In the genomic region with DNA sequence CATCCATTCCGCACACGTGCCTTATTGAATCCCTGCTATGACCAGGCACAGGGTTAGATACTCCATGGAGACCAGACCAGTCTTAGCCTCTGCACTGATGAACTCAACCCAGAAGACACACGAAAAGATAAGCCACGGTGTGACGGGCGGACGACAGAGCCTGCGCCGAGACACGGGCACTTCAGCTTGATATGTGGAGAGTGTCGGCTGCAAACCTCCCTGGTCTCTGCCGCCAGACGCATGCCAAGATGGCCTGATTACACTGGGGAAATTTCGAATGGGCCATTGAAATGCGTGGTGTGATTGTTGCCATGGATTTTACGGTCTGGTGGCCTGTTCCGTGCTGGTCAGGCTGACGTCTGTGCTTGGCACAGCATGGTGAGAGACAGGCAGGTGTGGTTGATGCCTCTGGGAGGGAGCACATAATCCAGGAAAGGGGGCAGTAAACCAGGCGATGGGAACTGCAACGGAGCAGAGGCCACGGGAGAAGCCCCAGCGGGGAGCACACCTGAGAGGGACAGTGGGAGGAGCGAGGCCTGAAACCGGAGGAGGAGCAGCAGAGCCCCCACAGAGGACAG, we compare ENCODE assay signal across 16 cellular contexts.
DNase-seq lines count a peak whose midpoint lies in the region; ATAC-seq and TF ChIP-seq lines count a peak whose summit lies in the region.
"Had no signal": no experiment of that assay in that cellular context is flagged by ENCODE, and none has a peak within 500 bp of the region (broad histone marks: within the 10 kb centered on the region; RNA-seq: fewer than 3 reads in every experiment).

No MANE protein-coding gene starts in this region.

- peaks cover 7% of the 10 kb centered on the region for H3K9me3 Mint-ChIP-seq in glutamatergic neuron (ENCODE audit: unreplicated experiment)
- H3K9me3 Mint-ChIP-seq: activated naive CD4-positive, alpha-beta T cell treated with anti-CD3 and anti-CD28 coated beads, Interleukin-2, amount 10 ng/mL, durations not matched to agents 7 days and 5 days had no signal

- H3K9me3 ChIP-seq in BE2C (no peaks in the 10 kb centered on the region), SK-N-MC (ENCODE audit: low read depth, low read length) (no peaks in the 10 kb centered on the region)
- H3K9me3 ChIP-seq: left lung, neutrophil had no signal

- ATAC-seq in GM21576 (IDR thresholded peaks at IDR 0.05; ENCODE audit: unreplicated experiment) (no peak), GM21367 (IDR thresholded peaks at IDR 0.05; ENCODE audit: unreplicated experiment) (no peak)

- H3K36me3 ChIP-seq in BE2C (no peaks in the 10 kb centered on the region), SK-N-MC (ENCODE audit: insufficient read depth, low read length) (no peaks in the 10 kb centered on the region)
- H3K36me3 ChIP-seq: left lung, neutrophil had no signal

- H3K4me1 Mint-ChIP-seq in glutamatergic neuron (ENCODE audit: low read depth, unreplicated experiment): peaks cover 12% of the 10 kb centered on the region
- H3K4me1 Mint-ChIP-seq: activated CD8-positive, alpha-beta memory T cell treated with anti-CD3 and anti-CD28 coated beads, Interleukin-2, amount 10 ng/mL, durations not matched to agents 7 days and 5 days; activated naive CD4-positive, alpha-beta T cell treated with anti-CD3 and anti-CD28 coated beads, Interleukin-2, amount 10 ng/mL, durations not matched to agents 7 days and 5 days had no signal

- intact Hi-C loops in dorsolateral prefrontal cortex (cut with DNase I): loop anchor here (1.0 to 10.0 kb wide), 5 partner anchors 81 to 503 kb away; no protein-coding TSS in a partner anchor

- peak overlapping the region; percentile 31; the same call in 1 of the 2 replicates for H3K27ac ChIP-seq in SK-N-MC
- peak overlapping the region in 16 of 59 donors; percentile 2 to 81 (median 22) for H3K27ac ChIP-seq in dorsolateral prefrontal cortex
- H3K27ac ChIP-seq: neutrophil had no signal

- no peaks in the 10 kb centered on the region for H3K36me3 Mint-ChIP-seq in glutamatergic neuron (ENCODE audit: unreplicated experiment)
- H3K36me3 Mint-ChIP-seq: activated CD8-positive, alpha-beta memory T cell treated with anti-CD3 and anti-CD28 coated beads, Interleukin-2, amount 10 ng/mL, durations not matched to agents 7 days and 5 days; activated naive CD4-positive, alpha-beta T cell treated with anti-CD3 and anti-CD28 coated beads, Interleukin-2, amount 10 ng/mL, durations not matched to agents 7 days and 5 days had no signal

- DNase-seq in BE2C (peak; percentile 23), SK-N-MC (ENCODE audit: low read depth, low spot score) (no peak), glutamatergic neuron (no peak), renal cortical epithelial cell (ENCODE audit: low read depth) (peak; percentile 51), dorsolateral prefrontal cortex (no peak), HK-2 (ENCODE audit: unreplicated experiment) (no peak)
- DNase-seq: activated CD8-positive, alpha-beta memory T cell treated with anti-CD3 and anti-CD28 coated beads, Interleukin-2, amount 10 ng/mL, durations not matched to agents 7 days and 5 days; DMS 273 treated with DMSO at 0.1 percent for 48 hours; Karpas-422; NCI-H187 treated with DMSO at 0.1 percent for 48 hours; stimulated activated CD4-positive, alpha-beta T cell treated with anti-CD3 and anti-CD28 coated beads, Interleukin-12 subunit alpha, Interleukin-12 subunit beta, amount 100 ng/mL, for 4 hours had no signal

- peak overlapping the region; percentile 5 for H3K4me3 Mint-ChIP-seq in glutamatergic neuron (ENCODE audit: unreplicated experiment)
- H3K4me3 Mint-ChIP-seq: activated CD8-positive, alpha-beta memory T cell treated with anti-CD3 and anti-CD28 coated beads, Interleukin-2, amount 10 ng/mL, durations not matched to agents 7 days and 5 days; activated naive CD4-positive, alpha-beta T cell treated with anti-CD3 and anti-CD28 coated beads, Interleukin-2, amount 10 ng/mL, durations not matched to agents 7 days and 5 days had no signal

- no peaks in the 10 kb centered on the region for H3K27me3 ChIP-seq in BE2C
- peaks cover 0 to 9% (median 0%) of the 10 kb centered on the region in 45 donors for H3K27me3 ChIP-seq in dorsolateral prefrontal cortex

- no peaks in the 10 kb centered on the region for H3K4me1 ChIP-seq in BE2C

- TF ChIP-seq CTCF in BE2C (IDR thresholded peaks at IDR 0.05; ENCODE audit: low read depth, low read length) (no peak), glutamatergic neuron (IDR thresholded peaks at IDR 0.05; ENCODE audit: partially characterized antibody, unreplicated experiment) (no peak), dorsolateral prefrontal cortex (IDR thresholded peaks at IDR 0.05 in 54 of 56, conservative IDR thresholded peaks at IDR 0.05 in 2 of 56; ENCODE audit: low read depth in 1 of 56, partially characterized antibody in 56 of 56) (no peak)

- no peak overlapping the region for H3K27ac Mint-ChIP-seq in glutamatergic neuron (ENCODE audit: unreplicated experiment)
- H3K27ac Mint-ChIP-seq: activated CD8-positive, alpha-beta memory T cell treated with anti-CD3 and anti-CD28 coated beads, Interleukin-2, amount 10 ng/mL, durations not matched to agents 7 days and 5 days; activated naive CD4-positive, alpha-beta T cell treated with anti-CD3 and anti-CD28 coated beads, Interleukin-2, amount 10 ng/mL, durations not matched to agents 7 days and 5 days had no signal

- H3K4me3 ChIP-seq in BE2C (ENCODE audit: low read depth, low read length) (no peak overlapping the region; the same call in none of the 2 replicates), SK-N-MC (no peak overlapping the region), dorsolateral prefrontal cortex (peak overlapping the region in 4 of 59 donors; percentile 17 to 39 (median 24))
- H3K4me3 ChIP-seq: left lung had no signal

- peaks cover 6% of the 10 kb centered on the region for H3K27me3 Mint-ChIP-seq in glutamatergic neuron (ENCODE audit: unreplicated experiment)

- H3K9ac ChIP-seq in SK-N-MC (ENCODE audit: insufficient read length): no peak overlapping the region

Comparison
In these comparisons a context has a peak if more than half of its experiments do, and no peak if none do; other contexts are left out.
1. DNase-seq: peak in BE2C (single experiment) and renal cortical epithelial cell (single experiment); none in SK-N-MC (single experiment), glutamatergic neuron (single experiment), dorsolateral prefrontal cortex (0 of 10) and HK-2 (single experiment).